In genomic region chr16:4760221-4760910, GRCh38 we compare ENCODE assay signal across 22 cellular contexts. TPM values are rescaled to one million over a fixed set of nuclear protein-coding genes. Genes with fewer than 3 reads are reported as not detected.
"Had no signal": no experiment of that assay in that cellular context is flagged by ENCODE, and none has a peak within 500 bp of the region (broad histone marks: within the 10 kb centered on the region; RNA-seq: fewer than 3 reads in every experiment).

No MANE protein-coding gene starts in this region.

- DNase-seq: activated B cell treated with CpG ODN at 0.5 μM for 24 hours; activated CD4-positive, alpha-beta T cell treated with anti-CD3 and anti-CD28 coated beads for 48 hours; activated CD8-positive, alpha-beta T cell treated with anti-CD3 and anti-CD28 coated beads for 36 hours; activated effector memory CD4-positive, alpha-beta T cell treated with Interleukin-2 at 50 U/mL for 16 hours; activated T-cell treated with anti-CD3 and anti-CD28 coated beads, Interleukin-2, amount 50 U/mL, for 1 hour; adrenal gland; dermis blood vessel endothelial cell; effector memory CD8-positive, alpha-beta T cell; foreskin keratinocyte; hippocampal formation; lower lobe of right lung; natural killer cell; stimulated activated naive CD4-positive, alpha-beta T cell treated with Interleukin-2 at 50 U/mL for 16 hours; transverse colon had no signal

- H3K4me1 ChIP-seq: foreskin keratinocyte had no signal

- H3K4me1 Mint-ChIP-seq: activated B cell treated with CpG ODN at 0.5 μM for 24 hours had no signal

- FAIRE-seq: keratinocyte had no signal

- ATAC-seq: activated CD8-positive, alpha-beta T cell treated with anti-CD3 and anti-CD28 coated beads for 36 hours; effector memory CD8-positive, alpha-beta T cell; foreskin keratinocyte; lower lobe of right lung; natural killer cell had no signal

- H3K27ac Mint-ChIP-seq: activated B cell treated with CpG ODN at 0.5 μM for 24 hours; activated CD8-positive, alpha-beta T cell treated with anti-CD3 and anti-CD28 coated beads for 36 hours; activated naive CD4-positive, alpha-beta T cell treated with anti-CD3 and anti-CD28 coated beads, Interleukin-2, amount 50 U/mL, for 24 hours; natural killer cell had no signal

- H3K27ac ChIP-seq: adrenal gland, cardiac muscle cell, epithelial cell of prostate, foreskin keratinocyte, lower lobe of right lung, transverse colon, vagina had no signal

- H3K27me3 ChIP-seq: adrenal gland, cardiac muscle cell, foreskin keratinocyte, transverse colon, vagina had no signal

- H3K36me3 Mint-ChIP-seq: natural killer cell had no signal

- H3K9me3 ChIP-seq: adrenal gland, lower lobe of right lung, transverse colon, vagina had no signal

- H3K9me3 Mint-ChIP-seq: activated B cell treated with CpG ODN at 0.5 μM for 24 hours; activated naive CD4-positive, alpha-beta T cell treated with anti-CD3 and anti-CD28 coated beads, Interleukin-2, amount 50 U/mL, for 24 hours; effector memory CD8-positive, alpha-beta T cell; natural killer cell had no signal

- H3K4me3 Mint-ChIP-seq: activated B cell treated with CpG ODN at 0.5 μM for 24 hours; activated CD8-positive, alpha-beta T cell treated with anti-CD3 and anti-CD28 coated beads for 36 hours; activated naive CD4-positive, alpha-beta T cell treated with anti-CD3 and anti-CD28 coated beads, Interleukin-2, amount 50 U/mL, for 24 hours; effector memory CD8-positive, alpha-beta T cell; natural killer cell had no signal

- H3K4me3 ChIP-seq: adrenal gland, cardiac muscle cell, lower lobe of right lung, transverse colon, vagina had no signal

- H3K27me3 Mint-ChIP-seq: activated B cell treated with CpG ODN at 0.5 μM for 24 hours; activated CD8-positive, alpha-beta T cell treated with anti-CD3 and anti-CD28 coated beads for 36 hours; activated naive CD4-positive, alpha-beta T cell treated with anti-CD3 and anti-CD28 coated beads, Interleukin-2, amount 50 U/mL, for 24 hours; effector memory CD8-positive, alpha-beta T cell had no signal

RNA-seq across cellular contexts. Expression of gene DNAAF8, which starts 26.0 kb away (rescaled TPM):
- total RNA-seq: vagina had no signal

RNA-seq across cellular contexts. Expression of gene SEPTIN12, which starts 27.8 kb away (rescaled TPM):
- total RNA-seq: activated B cell treated with CpG ODN at 0.5 μM for 24 hours; activated CD8-positive, alpha-beta T cell treated with anti-CD3 and anti-CD28 coated beads for 36 hours; adrenal gland; chondrocyte; dermis blood vessel endothelial cell; fibroblast of lung; foreskin keratinocyte; lower lobe of right lung; renal cortical epithelial cell; transverse colon; vagina had no signal
- polyA plus RNA-seq: fibroblast of lung, foreskin keratinocyte, keratinocyte had no signal

RNA-seq across cellular contexts. Expression of gene SMIM22, which starts 34.8 kb away (rescaled TPM):
- total RNA-seq: activated B cell treated with CpG ODN at 0.5 μM for 24 hours; activated CD8-positive, alpha-beta T cell treated with anti-CD3 and anti-CD28 coated beads for 36 hours; adrenal gland; cardiac muscle cell; chondrocyte; dermis blood vessel endothelial cell; fibroblast of lung; natural killer cell; renal cortical epithelial cell; vagina had no signal
- polyA plus RNA-seq: adrenal gland, fibroblast of lung had no signal
